ENCODE assay signal across 8 cellular contexts in the genomic region with DNA sequence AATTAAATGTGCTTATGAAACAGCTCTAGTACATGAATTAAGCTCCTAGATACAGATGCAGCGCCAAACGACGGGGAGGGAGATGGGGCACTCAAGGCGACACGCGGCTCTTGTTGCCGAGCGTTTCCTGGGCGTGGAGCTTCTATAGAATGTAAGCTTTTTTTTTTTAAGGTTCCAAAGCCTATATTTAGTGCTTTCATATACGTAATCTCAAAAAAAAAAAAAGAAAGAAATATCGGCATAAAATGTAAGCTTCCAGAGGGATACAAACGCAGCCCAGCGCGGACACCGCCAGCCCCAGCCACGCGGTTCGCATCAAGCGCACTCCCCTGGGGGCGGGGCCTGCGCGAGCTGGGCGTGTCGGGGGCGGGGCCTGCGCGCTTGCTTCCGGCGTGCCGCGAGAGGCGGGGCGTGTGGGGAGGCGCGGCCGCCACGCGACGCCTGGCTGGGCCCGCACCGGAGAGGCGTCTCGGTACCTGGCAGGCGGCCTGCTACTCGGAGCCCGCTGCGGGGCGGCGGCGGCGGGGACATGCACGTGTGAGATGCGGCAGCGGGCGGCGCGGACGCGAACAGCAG. TPM values are rescaled to one million over a fixed set of nuclear protein-coding genes. Genes with fewer than 3 reads are reported as not detected.
DNase-seq lines count a peak whose midpoint lies in the region; ATAC-seq and TF ChIP-seq lines count a peak whose summit lies in the region.

A gene with protein sequence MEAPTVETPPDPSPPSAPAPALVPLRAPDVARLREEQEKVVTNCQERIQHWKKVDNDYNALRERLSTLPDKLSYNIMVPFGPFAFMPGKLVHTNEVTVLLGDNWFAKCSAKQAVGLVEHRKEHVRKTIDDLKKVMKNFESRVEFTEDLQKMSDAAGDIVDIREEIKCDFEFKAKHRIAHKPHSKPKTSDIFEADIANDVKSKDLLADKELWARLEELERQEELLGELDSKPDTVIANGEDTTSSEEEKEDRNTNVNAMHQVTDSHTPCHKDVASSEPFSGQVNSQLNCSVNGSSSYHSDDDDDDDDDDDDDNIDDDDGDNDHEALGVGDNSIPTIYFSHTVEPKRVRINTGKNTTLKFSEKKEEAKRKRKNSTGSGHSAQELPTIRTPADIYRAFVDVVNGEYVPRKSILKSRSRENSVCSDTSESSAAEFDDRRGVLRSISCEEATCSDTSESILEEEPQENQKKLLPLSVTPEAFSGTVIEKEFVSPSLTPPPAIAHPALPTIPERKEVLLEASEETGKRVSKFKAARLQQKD (plus strand): TSS at position 412 of the 576 bp plus-strand sequence. CDS start 309 bp downstream, outside the sequence.

- H3K4me3 ChIP-seq in coronary artery (peak within 1 kb of the TSS; percentile 89), left lung (peak within 1 kb of the TSS; percentile 84 to 87)

- H3K4me1 ChIP-seq in left lung = peaks cover 8 to 43% of the 10 kb centered on the region in 2 donors

- no peak for TF ChIP-seq CTCF in coronary artery (IDR thresholded peaks at IDR 0.05)
- no peak for TF ChIP-seq CTCF in left lung (IDR thresholded peaks at IDR 0.05)

- intact Hi-C loops in left lung (cut with DNase I) = no loop called here

- ATAC-seq in HG03432 (IDR thresholded peaks at IDR 0.05; ENCODE audit: unreplicated experiment) (peak; percentile 92), left lung (peak; percentile 100)

- no peaks in the 10 kb centered on the region for H3K36me3 ChIP-seq in left lung

- peaks cover 0 to 5% of the 10 kb centered on the region in 2 donors for H3K9me3 ChIP-seq in left lung

- H3K27ac ChIP-seq in coronary artery = peak within 1 kb of the TSS; percentile 72 to 88
- H3K27ac ChIP-seq in left lung = peak within 1 kb of the TSS; percentile 37 to 79

- DNase-seq in Ammon's horn (ENCODE audit: low spot score) = peak; percentile 94
- peak; percentile 89 for DNase-seq in GM19238 (ENCODE audit: insufficient read length, low spot score)
- DNase-seq in NCI-H524 treated with DMSO at 0.1 percent for 48 hours (lab: John Stamatoyannopoulos, UW) = peak; percentile 63
- peak; percentile 95 for DNase-seq in activated CD4-positive, alpha-beta T cell treated with anti-CD3 and anti-CD28 coated beads for 48 hours
- DNase-seq in coronary artery (ENCODE audit: low spot score) = peak; percentile 91
- peak; percentile 90 to 98 for DNase-seq in left lung
- DNase-seq in stimulated activated CD4-positive, alpha-beta T cell treated with anti-CD3 and anti-CD28 coated beads, Interleukin-2, amount 100 ng/mL, for 24 hours = peak; percentile 97

- no peaks in the 10 kb centered on the region for H3K27me3 ChIP-seq in left lung

RNA-seq across cellular contexts. Expression of the gene that starts here (rescaled TPM):
- 10 to 100 TPM; 36.3 to 47.6 TPM for total RNA-seq in left lung

Comparison
In these comparisons a context has a peak if more than half of its experiments do, and no peak if none do; other contexts are left out.
1. Peak in every context shown above with its lines: DNase-seq, ATAC-seq, H3K4me3 ChIP-seq and H3K27ac ChIP-seq.